Comparison of ENCODE assay signal across 12 cellular contexts in the genomic region with DNA sequence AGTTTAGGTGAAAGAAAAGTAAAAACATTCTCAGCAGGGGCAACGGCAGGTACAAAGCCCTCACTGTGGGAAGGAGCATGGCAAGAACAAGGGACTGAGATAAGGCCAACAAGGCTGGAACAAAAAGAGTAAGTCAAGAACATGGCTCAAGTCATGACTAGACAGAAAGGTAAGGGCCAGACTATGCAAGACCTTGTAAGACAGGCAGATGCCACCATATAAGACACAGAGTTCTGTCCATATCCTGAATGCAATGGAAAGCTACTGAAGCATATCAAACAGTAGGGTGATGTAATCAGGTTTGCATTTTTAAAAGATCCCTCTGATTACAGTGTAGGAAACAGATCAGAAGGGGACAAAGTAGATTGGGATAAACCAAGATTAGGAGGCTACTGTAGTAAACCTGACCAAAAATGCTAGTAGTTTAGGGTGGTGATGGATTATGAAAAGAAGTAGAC. TPM values are rescaled to one million over a fixed set of nuclear protein-coding genes. Genes with fewer than 3 reads are reported as not detected.
DNase-seq lines count a peak whose midpoint lies in the region; ATAC-seq, FAIRE-seq and TF ChIP-seq lines count a peak whose summit lies in the region.
"Had no signal": no experiment of that assay in that cellular context is flagged by ENCODE, and none has a peak within 500 bp of the region (broad histone marks: within the 10 kb centered on the region; RNA-seq: fewer than 3 reads in every experiment).

No MANE protein-coding gene starts in this region.

- TF ChIP-seq POLR2A in A549 (IDR thresholded peaks at IDR 0.05; ENCODE audit: low read length) = no peak
- no peak for TF ChIP-seq POLR2A in erythroblast (IDR thresholded peaks at IDR 0.05; ENCODE audit: low read length)

- peaks cover 96% of the 10 kb centered on the region for H3K79me2 ChIP-seq in Loucy (ENCODE audit: insufficient read depth, low read length)

- no peaks in the 10 kb centered on the region for H3K9me3 Mint-ChIP-seq in activated CD4-positive, alpha-beta T cell treated with anti-CD3 and anti-CD28 coated beads for 36 hours (ENCODE audit: low read depth)
- H3K9me3 Mint-ChIP-seq: CD8-positive, alpha-beta T cell; immature natural killer cell had no signal

- H3K9ac ChIP-seq in Loucy (ENCODE audit: low read depth, low read length, poor library complexity, severe bottlenecking) = peak overlapping the region; percentile 36

- intact Hi-C loops in activated CD4-positive, alpha-beta T cell treated with anti-CD3 and anti-CD28 coated beads for 36 hours (cut with DNase I, micrococcal nuclease) = loop anchor here in 1 of 2 experiments (5.0 kb wide), 1 partner anchor 115 kb away; no protein-coding TSS in a partner anchor

- no peaks in the 10 kb centered on the region for H3K27me3 ChIP-seq in Loucy (ENCODE audit: insufficient read depth, low read length, poor library complexity, severe bottlenecking)
- H3K27me3 ChIP-seq in HAP-1 (ENCODE audit: low read depth) = no peaks in the 10 kb centered on the region
- H3K27me3 ChIP-seq: spleen had no signal

- no peak overlapping the region for H3K4me3 Mint-ChIP-seq in activated CD4-positive, alpha-beta T cell treated with anti-CD3 and anti-CD28 coated beads for 36 hours
- H3K4me3 Mint-ChIP-seq: CD8-positive, alpha-beta T cell; immature natural killer cell had no signal

- H3K36me3 Mint-ChIP-seq in activated CD4-positive, alpha-beta T cell treated with anti-CD3 and anti-CD28 coated beads for 36 hours (ENCODE audit: low read depth) = no peaks in the 10 kb centered on the region
- H3K36me3 Mint-ChIP-seq: immature natural killer cell had no signal

- peaks cover 51% of the 10 kb centered on the region for H3K4me1 Mint-ChIP-seq in activated CD4-positive, alpha-beta T cell treated with anti-CD3 and anti-CD28 coated beads for 36 hours

- TF ChIP-seq RAD21 in A549 (conservative IDR thresholded peaks at IDR 0.05 in 1 of 2, IDR thresholded peaks at IDR 0.05 in 1 of 2) = no peak

- no peak for DNase-seq in A549 (ENCODE audit: low read depth in 1 of 2, low spot score in 1 of 2)
- peak; percentile 43 to 58 for DNase-seq in erythroblast (lab: John Stamatoyannopoulos, UW)
- no peak for DNase-seq in activated naive CD4-positive, alpha-beta T cell (lab: John Stamatoyannopoulos, UW)
- DNase-seq in activated CD4-positive, alpha-beta T cell treated with anti-CD3 and anti-CD28 coated beads for 36 hours = no peak
- no peak for DNase-seq in HAP-1 (ENCODE audit: low spot score in 2 of 2)
- no peak for DNase-seq in NCI-H774 (lab: John Stamatoyannopoulos, UW)
- DNase-seq: CD8-positive, alpha-beta T cell; immature natural killer cell; NCI-H1436; spleen had no signal

- H3K27ac ChIP-seq in A549 = peak overlapping the region; percentile 41 to 42; a peak in 2 of 6 replicates
- H3K27ac ChIP-seq: spleen had no signal

- ATAC-seq in A549 (no peak), GM18858 (IDR thresholded peaks at IDR 0.05; ENCODE audit: unreplicated experiment) (peak; percentile 40)
- no peak for ATAC-seq in activated CD4-positive, alpha-beta T cell treated with anti-CD3 and anti-CD28 coated beads for 36 hours
- ATAC-seq: CD8-positive, alpha-beta T cell had no signal

- H3K4me2 ChIP-seq in A549 (peak overlapping the region; percentile 65), Loucy (ENCODE audit: low read depth, low read length, poor library complexity, severe bottlenecking) (peak overlapping the region; percentile 75)

- TF ChIP-seq CTCF in A549 (IDR thresholded peaks at IDR 0.05) = no peak
- TF ChIP-seq CTCF in Loucy (conservative IDR thresholded peaks at IDR 0.05; ENCODE audit: low read length) = no peak

- H3K9me3 ChIP-seq in A549 (no peaks in the 10 kb centered on the region), Loucy (ENCODE audit: insufficient read depth, low read depth, low read length) (no peaks in the 10 kb centered on the region), HAP-1 (no peaks in the 10 kb centered on the region)
- H3K9me3 ChIP-seq: spleen had no signal

- no peak for FAIRE-seq in A549 (lab: Jason Lieb, UNC)

- in situ Hi-C loops in HAP-1 (cut with MboI; ENCODE audit: low sequenced_read_pairs) = no loop called here

- H4K20me1 ChIP-seq in Loucy (ENCODE audit: insufficient read depth, low read length, poor library complexity, severe bottlenecking) = peaks cover 62% of the 10 kb centered on the region

- H3K36me3 ChIP-seq in Loucy (ENCODE audit: insufficient read depth, low read length) (no peaks in the 10 kb centered on the region), HAP-1 (replicated peaks) (no peaks in the 10 kb centered on the region)
- H3K36me3 ChIP-seq: spleen had no signal

- no peaks in the 10 kb centered on the region for H3K27me3 Mint-ChIP-seq in activated CD4-positive, alpha-beta T cell treated with anti-CD3 and anti-CD28 coated beads for 36 hours

- H3K4me1 ChIP-seq in A549 = peaks cover 48% of the 10 kb centered on the region
- peaks cover 48% of the 10 kb centered on the region for H3K4me1 ChIP-seq in Loucy (ENCODE audit: insufficient read depth, low read length, poor library complexity, severe bottlenecking)
- H3K4me1 ChIP-seq in HAP-1 = peaks cover 41% of the 10 kb centered on the region

- no peak overlapping the region for H2AFZ ChIP-seq in Loucy (ENCODE audit: low read length)

- no peak overlapping the region for H3K27ac Mint-ChIP-seq in activated CD4-positive, alpha-beta T cell treated with anti-CD3 and anti-CD28 coated beads for 36 hours
- H3K27ac Mint-ChIP-seq: CD8-positive, alpha-beta T cell had no signal

- H3F3A ChIP-seq in Loucy (ENCODE audit: low read depth) = no peaks in the 10 kb centered on the region

- 95% methylated on average over 1 of the region's 1 CpG for WGBS in A549 (ENCODE audit: missing lambda C conversion rate)

- POLR2A ChIA-PET in A549 (lab: Yijun Ruan, JAX) = no interaction called here
- POLR2A ChIA-PET in activated CD4-positive, alpha-beta T cell treated with anti-CD3 and anti-CD28 coated beads for 36 hours (lab: Charles Lee) = no interaction called here

- H3K9me2 ChIP-seq in Loucy (replicated peaks; ENCODE audit: low read depth, low read length) = no peaks in the 10 kb centered on the region

- no peak for TF ChIP-seq EP300 in A549 (IDR thresholded peaks at IDR 0.05)

- CTCF ChIA-PET in A549 (lab: Yijun Ruan, JAX) = interaction anchor here (1.0 to 2.4 kb wide), 6 partner anchors 52 to 467 kb away, joined by 3 to 16 read pairs (median 4); a partner anchor contains a TSS
- CTCF ChIA-PET in activated CD4-positive, alpha-beta T cell treated with anti-CD3 and anti-CD28 coated beads for 36 hours (lab: Charles Lee) = interaction anchor here (1.3 to 3.1 kb wide), 3 partner anchors 11 to 218 kb away, joined by 4 to 27 read pairs (median 4); partner anchors contain the start of gene TRAF3IP2

- no peak overlapping the region for H3K4me3 ChIP-seq in A549
- peak overlapping the region; percentile 50 for H3K4me3 ChIP-seq in Loucy (ENCODE audit: low read length, poor library complexity, severe bottlenecking)
- H3K4me3 ChIP-seq in HAP-1 = no peak overlapping the region
- H3K4me3 ChIP-seq: spleen had no signal

TF ChIP-seq in A549, 52 proteins besides CTCF, POLR2A, EP300 and RAD21 (continues in another document):
- TF ChIP-seq GATA3 (IDR thresholded peaks at IDR 0.05; ENCODE audit: borderline replicate concordance) = no peak
- no peak for TF ChIP-seq BHLHE40 (IDR thresholded peaks at IDR 0.05; ENCODE audit: low read depth, low read length)
- TF ChIP-seq ZFP36 (IDR thresholded peaks at IDR 0.05; ENCODE audit: borderline replicate concordance, partially characterized antibody) = no peak
- TF ChIP-seq MYC (IDR thresholded peaks at IDR 0.05; ENCODE audit: borderline replicate concordance, low read length) = no peak
- no peak for TF ChIP-seq HEYL (CRISPR knock-in tag; IDR thresholded peaks at IDR 0.05)
- no peak for TF ChIP-seq CBX2 (IDR thresholded peaks at IDR 0.05; ENCODE audit: borderline replicate concordance, low read depth)
- TF ChIP-seq, protein P1, sequence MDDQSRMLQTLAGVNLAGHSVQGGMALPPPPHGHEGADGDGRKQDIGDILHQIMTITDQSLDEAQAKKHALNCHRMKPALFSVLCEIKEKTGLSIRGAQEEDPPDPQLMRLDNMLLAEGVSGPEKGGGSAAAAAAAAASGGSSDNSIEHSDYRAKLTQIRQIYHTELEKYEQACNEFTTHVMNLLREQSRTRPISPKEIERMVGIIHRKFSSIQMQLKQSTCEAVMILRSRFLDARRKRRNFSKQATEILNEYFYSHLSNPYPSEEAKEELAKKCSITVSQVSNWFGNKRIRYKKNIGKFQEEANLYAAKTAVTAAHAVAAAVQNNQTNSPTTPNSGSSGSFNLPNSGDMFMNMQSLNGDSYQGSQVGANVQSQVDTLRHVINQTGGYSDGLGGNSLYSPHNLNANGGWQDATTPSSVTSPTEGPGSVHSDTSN (IDR thresholded peaks at IDR 0.05) = no peak
- TF ChIP-seq, protein P2, sequence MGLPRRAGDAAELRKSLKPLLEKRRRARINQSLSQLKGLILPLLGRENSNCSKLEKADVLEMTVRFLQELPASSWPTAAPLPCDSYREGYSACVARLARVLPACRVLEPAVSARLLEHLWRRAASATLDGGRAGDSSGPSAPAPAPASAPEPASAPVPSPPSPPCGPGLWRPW (IDR thresholded peaks at IDR 0.05) = no peak
- no peak for TF ChIP-seq RNF2 (IDR thresholded peaks at IDR 0.05; ENCODE audit: borderline replicate concordance, low read depth)
- no peak for TF ChIP-seq NFE2L2 (conservative IDR thresholded peaks at IDR 0.05; ENCODE audit: low read length)
- TF ChIP-seq FOSL2 (IDR thresholded peaks at IDR 0.05) = no peak
- TF ChIP-seq FOSL2 (CRISPR knock-in tag; IDR thresholded peaks at IDR 0.05) = no peak

RNA-seq across cellular contexts. Expression of gene REV3L, which starts 5.5 kb away (rescaled TPM):
- polyA plus RNA-seq in A549 (2011; rRNA removed) = 10.8 and 12.4 TPM in 2 replicates
- 2.2 and 2.7 TPM in 2 replicates for polyA plus RNA-seq in A549 (2012; cell fraction: cytosol; rRNA removed)
- polyA plus RNA-seq in A549 (2012; cell fraction: nucleus; rRNA removed) = 2.2 and 4.2 TPM in 2 replicates
- polyA plus RNA-seq in A549 (2017; fragmentation: RNase III; extraction: RNeasy Plus Mini Kit Qiagen cat#74134 plus additional on column Dnase treatment) = 4.1 to 4.7 TPM (median 4.5 TPM) in 3 replicates
- 10.0 and 10.7 TPM in 2 replicates for polyA minus RNA-seq in A549 (2011; rRNA and poly(A)+ RNA removed)
- 10 to 100 TPM; 16.5 to 20.9 TPM for total RNA-seq in activated CD4-positive, alpha-beta T cell treated with anti-CD3 and anti-CD28 coated beads for 36 hours

Comparison
In these comparisons a context has a peak if more than half of its experiments do, and no peak if none do; other contexts are left out.
1. DNase-seq: peak in erythroblast (2 of 2); none in A549 (0 of 2), activated naive CD4-positive, alpha-beta T cell (0 of 4), activated CD4-positive, alpha-beta T cell treated with anti-CD3 and anti-CD28 coated beads for 36 hours (single experiment), HAP-1 (0 of 2) and NCI-H774 (single experiment).